ENCODE assay signal across 8 cellular contexts in the genomic region with DNA sequence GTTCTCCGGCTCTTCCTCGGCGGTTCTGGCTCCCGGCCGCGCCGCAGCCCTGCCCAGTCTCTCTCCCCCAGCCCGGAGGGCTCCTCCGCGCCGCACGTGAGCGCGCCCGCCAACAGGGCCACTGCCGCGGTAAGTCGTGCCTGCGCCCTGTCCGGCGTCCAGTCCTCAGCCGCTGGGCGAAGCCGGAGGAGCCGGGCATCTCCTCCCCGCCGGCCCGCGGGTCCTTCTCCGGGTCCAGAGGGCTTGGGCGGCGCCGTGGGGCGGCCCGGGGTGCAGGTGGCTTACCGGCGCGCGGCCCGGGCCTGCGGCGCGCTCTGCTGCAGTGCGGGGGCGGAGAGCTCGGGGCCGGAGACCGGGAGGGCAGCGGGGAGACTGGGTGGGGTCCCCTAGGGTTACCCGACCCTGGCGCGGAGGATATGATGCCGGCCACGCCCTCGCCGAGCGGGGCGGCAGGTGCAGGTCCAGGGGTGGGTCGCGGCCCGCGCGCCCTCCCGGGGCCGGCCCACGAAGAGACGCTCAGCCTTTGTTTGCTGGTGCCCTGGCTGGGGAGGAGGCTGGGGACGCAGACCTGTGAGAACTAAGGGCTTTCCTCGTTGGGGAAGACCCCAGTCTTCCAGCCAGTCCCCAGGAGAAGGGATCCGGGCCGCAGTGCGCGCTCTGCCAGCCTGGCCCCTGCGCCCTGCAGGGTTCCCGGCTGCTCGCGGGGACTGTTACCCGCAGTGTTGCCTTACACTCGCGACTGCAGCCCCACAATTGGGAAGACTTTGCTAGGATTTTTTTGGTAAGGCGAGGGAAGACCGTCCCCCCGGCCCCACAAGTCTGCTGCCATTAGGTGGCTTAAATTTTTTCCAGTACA. TPM values are rescaled to one million over a fixed set of nuclear protein-coding genes. Genes with fewer than 3 reads are reported as not detected.
DNase-seq lines count a peak whose midpoint lies in the region; ATAC-seq and TF ChIP-seq lines count a peak whose summit lies in the region.

A gene with protein sequence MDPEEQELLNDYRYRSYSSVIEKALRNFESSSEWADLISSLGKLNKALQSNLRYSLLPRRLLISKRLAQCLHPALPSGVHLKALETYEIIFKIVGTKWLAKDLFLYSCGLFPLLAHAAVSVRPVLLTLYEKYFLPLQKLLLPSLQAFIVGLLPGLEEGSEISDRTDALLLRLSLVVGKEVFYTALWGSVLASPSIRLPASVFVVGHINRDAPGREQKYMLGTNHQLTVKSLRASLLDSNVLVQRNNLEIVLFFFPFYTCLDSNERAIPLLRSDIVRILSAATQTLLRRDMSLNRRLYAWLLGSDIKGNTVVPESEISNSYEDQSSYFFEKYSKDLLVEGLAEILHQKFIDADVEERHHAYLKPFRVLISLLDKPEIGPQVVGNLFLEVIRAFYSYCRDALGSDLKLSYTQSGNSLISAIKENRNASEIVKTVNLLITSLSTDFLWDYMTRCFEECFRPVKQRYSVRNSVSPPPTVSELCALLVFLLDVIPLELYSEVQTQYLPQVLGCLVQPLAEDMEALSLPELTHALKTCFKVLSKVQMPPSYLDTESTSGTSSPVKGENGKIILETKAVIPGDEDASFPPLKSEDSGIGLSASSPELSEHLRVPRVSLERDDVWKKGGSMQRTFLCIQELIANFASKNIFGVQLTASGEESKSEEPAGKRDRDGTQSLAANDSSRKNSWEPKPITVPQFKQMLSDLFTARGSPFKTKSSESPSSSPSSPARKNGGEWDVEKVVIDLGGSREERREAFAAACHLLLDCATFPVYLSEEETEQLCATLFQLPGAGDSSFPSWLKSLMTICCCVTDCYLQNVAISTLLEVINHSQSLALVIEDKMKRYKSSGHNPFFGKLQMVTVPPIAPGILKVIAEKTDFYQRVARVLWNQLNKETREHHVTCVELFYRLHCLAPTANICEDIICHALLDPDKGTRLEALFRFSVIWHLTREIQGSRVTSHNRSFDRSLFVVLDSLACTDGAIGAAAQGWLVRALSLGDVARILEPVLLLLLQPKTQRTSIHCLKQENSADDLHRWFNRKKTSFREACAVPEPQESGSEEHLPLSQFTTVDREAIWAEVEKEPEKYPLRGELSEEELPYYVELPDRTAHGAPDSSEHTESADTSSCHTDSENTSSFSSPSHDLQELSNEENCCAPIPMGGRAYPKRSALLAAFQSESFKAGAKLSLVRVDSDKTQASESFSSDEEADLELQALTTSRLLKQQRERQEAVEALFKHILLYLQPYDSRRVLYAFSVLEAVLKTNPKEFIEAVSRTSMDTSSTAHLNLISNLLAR (N-terminal part only) (plus strand): TSS at position 10 of the 856 bp plus-strand sequence. CDS start 7,910 bp downstream, outside the sequence.

- H3K9me3 Mint-ChIP-seq in IgD-negative memory B cell (no peaks in the 10 kb centered on the region), WTC11 (peaks cover 5% of the 10 kb centered on the region; the same call in 1 of the 2 replicates), endothelial cell (ENCODE audit: unreplicated experiment) (no peaks in the 10 kb centered on the region)

- peak; percentile 25 for ATAC-seq in GM21528 (IDR thresholded peaks at IDR 0.05; ENCODE audit: low FRiP score, unreplicated experiment)
- ATAC-seq in WTC11: peak; percentile 0

- no peaks in the 10 kb centered on the region for H3K27me3 Mint-ChIP-seq in IgD-negative memory B cell
- H3K27me3 Mint-ChIP-seq in WTC11 (ENCODE audit: low read depth): peaks cover 38% of the 10 kb centered on the region
- H3K27me3 Mint-ChIP-seq in endothelial cell (ENCODE audit: unreplicated experiment): peaks cover 6% of the 10 kb centered on the region

- H3K4me3 ChIP-seq in GM08714 (ENCODE audit: low read length) (peak within 1 kb of the TSS; percentile 88), muscle layer of duodenum (ENCODE audit: low read depth in 1 of 2, low read length in 2 of 2) (peak within 1 kb of the TSS; percentile 64 to 95), tibial nerve (peak within 1 kb of the TSS; percentile 80 to 85 (median 84))

- H3K36me3 Mint-ChIP-seq in IgD-negative memory B cell (no peaks in the 10 kb centered on the region), WTC11 (no peaks in the 10 kb centered on the region), endothelial cell (ENCODE audit: low read depth, unreplicated experiment) (peaks cover 3% of the 10 kb centered on the region)

- TF ChIP-seq CTCF in WTC11 (IDR thresholded peaks at IDR 0.05) (no peak), endothelial cell (IDR thresholded peaks at IDR 0.05; ENCODE audit: unreplicated experiment) (no peak), tibial nerve (IDR thresholded peaks at IDR 0.05) (peak in 1 of 5 experiments; percentile 10)

- H3K4me3 Mint-ChIP-seq in IgD-negative memory B cell (peak within 1 kb of the TSS; percentile 82 to 93 (median 90)), WTC11 (peak within 1 kb of the TSS; percentile 73), endothelial cell (ENCODE audit: unreplicated experiment) (peak within 1 kb of the TSS; percentile 89)

- peaks cover 18 to 32% (median 24%) of the 10 kb centered on the region in 3 donors for H3K4me1 Mint-ChIP-seq in IgD-negative memory B cell
- H3K4me1 Mint-ChIP-seq in WTC11: peaks cover 9% of the 10 kb centered on the region
- peaks cover 3% of the 10 kb centered on the region for H3K4me1 Mint-ChIP-seq in endothelial cell (ENCODE audit: unreplicated experiment)

- H3K27ac ChIP-seq in muscle layer of duodenum (ENCODE audit: low read length) (peak within 1 kb of the TSS; percentile 45), tibial nerve (peak within 1 kb of the TSS; percentile 55 to 89 (median 84))

- H3K9me3 ChIP-seq in muscle layer of duodenum (ENCODE audit: control insufficient read depth in 1 of 2, low read length in 2 of 2) (no peaks in the 10 kb centered on the region), tibial nerve (no peaks in the 10 kb centered on the region)

- no peaks in the 10 kb centered on the region for H3K27me3 ChIP-seq in muscle layer of duodenum (ENCODE audit: low read depth, low read length)
- no peaks in the 10 kb centered on the region for H3K27me3 ChIP-seq in tibial nerve

- WGBS in tibial nerve, 2 donors: 2% methylated on average over 17 to 29 of the region's 83 CpGs

- POLR2A ChIA-PET in WTC11 (lab: Charles Lee): interaction anchor here (1.0 kb wide), 1 partner anchor 24 kb away, joined by 7 read pairs; no protein-coding TSS in a partner anchor

- DNase-seq in WTC11 (ENCODE audit: low spot score) (peak; percentile 45), endothelial cell (ENCODE audit: low spot score) (no peak), tibial nerve (ENCODE audit: low spot score in 2 of 2) (no peak), COLO829 (ENCODE audit: low spot score) (no peak)

- H3K36me3 ChIP-seq in muscle layer of duodenum (ENCODE audit: control insufficient read depth in 1 of 2, insufficient read depth in 2 of 2, low read length in 2 of 2): no peaks in the 10 kb centered on the region
- H3K36me3 ChIP-seq in tibial nerve: no peaks in the 10 kb centered on the region

- peak in 1 of 2 donors; percentile 55 for TF ChIP-seq EP300 in tibial nerve (IDR thresholded peaks at IDR 0.05)

- peak in 1 of 2 donors; percentile 78 for TF ChIP-seq POLR2A in tibial nerve (IDR thresholded peaks at IDR 0.05)

- H3K27ac Mint-ChIP-seq in IgD-negative memory B cell (peak within 1 kb of the TSS; percentile 16 to 92 (median 83)), WTC11 (no peak within 1 kb of the TSS), endothelial cell (ENCODE audit: unreplicated experiment) (no peak within 1 kb of the TSS)

- H3K4me1 ChIP-seq in muscle layer of duodenum (ENCODE audit: control insufficient read depth in 1 of 2, insufficient read depth in 2 of 2, low read length in 2 of 2) (peaks cover 0 to 12% of the 10 kb centered on the region in 2 donors), tibial nerve (peaks cover 0 to 28% (median 11%) of the 10 kb centered on the region in 4 donors)

- CTCF ChIA-PET in WTC11 (lab: Charles Lee): interaction anchor here (1.9 kb wide), 1 partner anchor 163 kb away, joined by 5 read pairs; the partner anchor contains the start of gene MORC3

TF ChIP-seq in WTC11, 78 proteins besides CTCF, POLR2A, EP300 and RAD21 (continues in another document):
- TF ChIP-seq KAT7 (CRISPR knock-in tag; IDR thresholded peaks at IDR 0.05; ENCODE audit: borderline replicate concordance) (no peak), ZBTB43 (CRISPR knock-in tag; IDR thresholded peaks at IDR 0.05) (no peak), SOX15 (CRISPR knock-in tag; IDR thresholded peaks at IDR 0.05) (no peak), CREB1 (CRISPR knock-in tag; IDR thresholded peaks at IDR 0.05) (no peak), FOXJ3 (CRISPR knock-in tag; IDR thresholded peaks at IDR 0.05; ENCODE audit: borderline replicate concordance) (no peak)

RNA-seq across cellular contexts. Expression of the gene that starts here (rescaled TPM):
- polyA plus RNA-seq in IgD-negative memory B cell: 31.9 TPM
- 8.3 to 11.4 TPM (median 9.1 TPM) in 3 replicates for total RNA-seq in WTC11 (2021)
- total RNA-seq in endothelial cell (ENCODE audit: unreplicated experiment): 8.7 TPM
- 10 to 100 TPM; 12.3 to 29.9 (median 22.0) TPM for total RNA-seq in tibial nerve

Comparison
In these comparisons a context has a peak if more than half of its experiments do, and no peak if none do; other contexts are left out.
1. H3K27ac Mint-ChIP-seq: peak in IgD-negative memory B cell (3 of 3); none in WTC11 (single experiment) and endothelial cell (single experiment).
2. Peak in every context shown above with its lines, with median percentiles within 50 percentile points of each other: H3K4me3 ChIP-seq and H3K4me3 Mint-ChIP-seq.